ENCODE assay signal across 18 cellular contexts in the genomic region with DNA sequence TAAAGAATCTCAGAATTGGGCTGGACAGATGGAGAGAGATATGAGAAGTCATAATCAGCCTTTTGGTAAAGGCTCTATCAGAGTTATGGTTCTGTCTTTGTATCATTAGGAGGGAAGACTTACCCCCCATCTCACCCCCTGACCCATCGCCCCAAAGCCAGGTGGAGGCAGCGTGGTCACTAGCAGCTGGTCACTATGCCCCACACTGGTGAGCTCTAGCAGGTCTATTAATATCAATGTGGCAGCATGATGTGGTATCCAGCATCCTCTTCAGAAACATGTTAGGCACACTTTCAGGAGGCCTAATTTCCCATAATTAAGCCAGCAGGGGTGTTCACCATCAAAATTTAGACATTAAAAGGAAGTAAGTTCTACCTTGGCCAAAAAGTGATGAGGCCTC.
"Had no signal": no experiment of that assay in that cellular context is flagged by ENCODE, and none has a peak within 500 bp of the region (broad histone marks: within the 10 kb centered on the region; RNA-seq: fewer than 3 reads in every experiment).

No MANE protein-coding gene starts in this region.

- ATAC-seq: naive thymus-derived CD8-positive, alpha-beta T cell; pancreas; sciatic nerve; stimulated activated naive B cell treated with anti-CD40 and anti-IgM and Interleukin-4, amounts not matched to agents 10 μg/mL and 1 μg/mL and 100 μg/mL, for 72 hours; stimulated activated naive CD8-positive, alpha-beta T cell treated with anti-CD3 and anti-CD28 coated beads, Interleukin-15, amount 100 ng/mL, for 72 hours had no signal

- H3K27ac Mint-ChIP-seq: endodermal cell; naive thymus-derived CD8-positive, alpha-beta T cell; progenitor cell of endocrine pancreas; stimulated activated naive B cell treated with anti-CD40 and anti-IgM and Interleukin-4, amounts not matched to agents 10 μg/mL and 1 μg/mL and 100 μg/mL, for 72 hours; stimulated activated naive CD8-positive, alpha-beta T cell treated with anti-CD3 and anti-CD28 coated beads, Interleukin-15, amount 100 ng/mL, for 72 hours had no signal

- H3K4me3 Mint-ChIP-seq: endodermal cell; naive thymus-derived CD8-positive, alpha-beta T cell; stimulated activated naive B cell treated with anti-CD40 and anti-IgM and Interleukin-4, amounts not matched to agents 10 μg/mL and 1 μg/mL and 100 μg/mL, for 72 hours; stimulated activated naive CD8-positive, alpha-beta T cell treated with anti-CD3 and anti-CD28 coated beads, Interleukin-15, amount 100 ng/mL, for 72 hours had no signal

- H3K27ac ChIP-seq: coronary artery, pancreas, skin epidermis, testis, transverse colon had no signal

- H3K27me3 Mint-ChIP-seq: naive thymus-derived CD8-positive, alpha-beta T cell; progenitor cell of endocrine pancreas; stimulated activated naive CD8-positive, alpha-beta T cell treated with anti-CD3 and anti-CD28 coated beads, Interleukin-15, amount 100 ng/mL, for 72 hours had no signal

- H3K4me3 ChIP-seq: coronary artery, pancreas, skin epidermis, testis, transverse colon had no signal

- H3K27me3 ChIP-seq: pancreas, testis, transverse colon had no signal

- H3K9me3 ChIP-seq: pancreas, testis, transverse colon had no signal

- H3K36me3 ChIP-seq: pancreas, transverse colon had no signal

- H3K4me1 Mint-ChIP-seq: endodermal cell; naive thymus-derived CD8-positive, alpha-beta T cell; stimulated activated naive B cell treated with anti-CD40 and anti-IgM and Interleukin-4, amounts not matched to agents 10 μg/mL and 1 μg/mL and 100 μg/mL, for 72 hours; stimulated activated naive CD8-positive, alpha-beta T cell treated with anti-CD3 and anti-CD28 coated beads, Interleukin-15, amount 100 ng/mL, for 72 hours had no signal

- DNase-seq: central memory CD4-positive, alpha-beta T cell; effector CD4-positive, alpha-beta T cell; erythroblast; foreskin melanocyte; mammary epithelial cell; naive thymus-derived CD8-positive, alpha-beta T cell; pancreas; stimulated activated CD4-positive, alpha-beta T cell treated with anti-CD3 and anti-CD28 coated beads, Interleukin-2, amount 100 ng/mL, for 24 hours; stimulated activated CD4-positive, alpha-beta T cell treated with anti-CD3 and anti-CD28 coated beads, Interleukin-4, amount 100 ng/mL, for 4 hours; stimulated activated naive B cell treated with anti-CD40 and anti-IgM and Interleukin-4, amounts not matched to agents 10 μg/mL and 1 μg/mL and 100 μg/mL, for 72 hours; stimulated activated naive CD8-positive, alpha-beta T cell treated with anti-CD3 and anti-CD28 coated beads, Interleukin-15, amount 100 ng/mL, for 72 hours; testis; transverse colon had no signal

- H3K4me1 ChIP-seq: pancreas, testis had no signal
